Comparison of ENCODE assay signal across 33 cellular contexts in genomic region chr4:84492290-84492689, GRCh38. TPM values are rescaled to one million over a fixed set of nuclear protein-coding genes. Genes with fewer than 3 reads are reported as not detected.
DNase-seq lines count a peak whose midpoint lies in the region; ATAC-seq and TF ChIP-seq lines count a peak whose summit lies in the region.
"Had no signal": no experiment of that assay in that cellular context is flagged by ENCODE, and none has a peak within 500 bp of the region (broad histone marks: within the 10 kb centered on the region; RNA-seq: fewer than 3 reads in every experiment).

No MANE protein-coding gene starts in this region.

- H3K23ac ChIP-seq in H9 (ENCODE audit: insufficient read length, low read depth, low read length), result no peak overlapping the region

- no peak overlapping the region for H2AFZ ChIP-seq in H9 (ENCODE audit: low read length)
- H2AFZ ChIP-seq: PC-9 had no signal

- intact Hi-C loops in mucosa of descending colon (cut with DNase I, micrococcal nuclease), result no loop called here
- intact Hi-C loops in CD4-positive, alpha-beta T cell (cut with DNase I, micrococcal nuclease), result no loop called here

- H3K79me2 ChIP-seq in H9 (ENCODE audit: insufficient read depth, low read length), result no peaks in the 10 kb centered on the region

- no peaks in the 10 kb centered on the region; the same call in 1 of the 2 replicates for H3K4me1 ChIP-seq in H9 (ENCODE audit: insufficient read depth, low read length)
- peaks cover 17% of the 10 kb centered on the region for H3K4me1 ChIP-seq in mucosa of descending colon (ENCODE audit: low read depth)

- H3K9me3 Mint-ChIP-seq in H9, result no peaks in the 10 kb centered on the region; a peak in 1 of 5 replicates
- H3K9me3 Mint-ChIP-seq in glutamatergic neuron (ENCODE audit: unreplicated experiment), result peaks cover 19% of the 10 kb centered on the region
- H3K9me3 Mint-ChIP-seq in progenitor cell of endocrine pancreas (ENCODE audit: low read depth), result no peaks in the 10 kb centered on the region
- H3K9me3 Mint-ChIP-seq in CD4-positive, alpha-beta T cell, result peaks cover 2% of the 10 kb centered on the region
- H3K9me3 Mint-ChIP-seq: HFFc6 had no signal

- no peak overlapping the region for H3K14ac ChIP-seq in H9 (ENCODE audit: insufficient read depth, low read length)

- H2BK120ac ChIP-seq in H9 (ENCODE audit: low read depth, low read length, poor library complexity, severe bottlenecking), result no peak overlapping the region

- H4K91ac ChIP-seq in H9 (ENCODE audit: insufficient read length, low read depth, low read length), result no peak overlapping the region

- WGBS in H9 (ENCODE audit: extremely low coverage, insufficient read length, low lambda C conversion rate), result no CpG with 5 or more reads among the region's 12 CpGs

- CTCF ChIA-PET in CD4-positive, alpha-beta T cell (lab: Charles Lee), result no interaction called here

- peak; percentile 48 for DNase-seq in H9
- no peak for DNase-seq in T-helper 17 cell
- no peak for DNase-seq in glutamatergic neuron
- DNase-seq in progenitor cell of endocrine pancreas (ENCODE audit: low spot score, unreplicated experiment), result no peak
- DNase-seq in mucosa of descending colon, result no peak
- no peak for DNase-seq in NCI-H1436 treated with DMSO at 0.1 percent for 48 hours (lab: John Stamatoyannopoulos, UW)
- DNase-seq in CD4-positive, alpha-beta T cell, result no peak
- DNase-seq: activated CD4-positive, alpha-beta T cell treated with anti-CD3 and anti-CD28 coated beads for 48 hours; activated naive CD4-positive, alpha-beta T cell treated with anti-CD3 and anti-CD28 coated beads, Interleukin-2, amount 50 U/mL, for 16 hours; amniotic stem cell; DMS79; GDM1; HFFc6; KBM-7; NCI-H1092 treated with DMSO at 0.1 percent for 48 hours; NCI-H187 treated with DMSO at 0.1 percent for 48 hours; NCI-H2171 treated with DMSO at 0.1 percent for 48 hours; NCI-H526; nucleus accumbens; PC-9; psoas muscle; stimulated activated CD4-positive, alpha-beta T cell treated with anti-CD3 and anti-CD28 coated beads, Interleukin-15, amount 100 ng/mL, for 24 hours; stimulated activated CD4-positive, alpha-beta T cell treated with anti-CD3 and anti-CD28 coated beads, Interleukin-4, amount 100 ng/mL, for 4 hours; T1000; trophoblast cell; WERI-Rb-1 had no signal

- H3K79me1 ChIP-seq in H9 (ENCODE audit: insufficient read depth, low read depth, low read length, poor library complexity, severe bottlenecking), result no peaks in the 10 kb centered on the region

- H3K4me1 Mint-ChIP-seq in H9 (peaks cover 37 to 48% of the 10 kb centered on the region in 2 experiments), T-helper 17 cell (peaks cover 2% of the 10 kb centered on the region), glutamatergic neuron (ENCODE audit: low read depth, unreplicated experiment) (peaks cover 17% of the 10 kb centered on the region), progenitor cell of endocrine pancreas (ENCODE audit: low read depth) (peaks cover 41% of the 10 kb centered on the region)
- H3K4me1 Mint-ChIP-seq in CD4-positive, alpha-beta T cell (ENCODE audit: low read depth), result peaks cover 11% of the 10 kb centered on the region
- H3K4me1 Mint-ChIP-seq: activated T-helper 17 cell treated with anti-CD3 and anti-CD28 coated beads, Interleukin-2, amount 50 U/mL, for 72 hours had no signal

- H3K4me3 Mint-ChIP-seq in H9, result peak overlapping the region in 1 of 2 experiments; percentile 83; a peak in 4 of 5 replicates
- peak overlapping the region; percentile 22 for H3K4me3 Mint-ChIP-seq in T-helper 17 cell
- H3K4me3 Mint-ChIP-seq in glutamatergic neuron (ENCODE audit: unreplicated experiment), result peak overlapping the region; percentile 83
- peak overlapping the region; percentile 83 for H3K4me3 Mint-ChIP-seq in progenitor cell of endocrine pancreas (ENCODE audit: low read depth)
- H3K4me3 Mint-ChIP-seq in CD4-positive, alpha-beta T cell, result no peak overlapping the region
- H3K4me3 Mint-ChIP-seq: activated T-helper 17 cell treated with anti-CD3 and anti-CD28 coated beads, Interleukin-2, amount 50 U/mL, for 72 hours; HFFc6 had no signal

- H3K36me3 Mint-ChIP-seq in H9 (ENCODE audit: insufficient read depth in 1 of 3, low read depth in 3 of 3) (no peaks in the 10 kb centered on the region; a peak in 1 of 7 replicates), T-helper 17 cell (ENCODE audit: low read depth) (peaks cover 2% of the 10 kb centered on the region), glutamatergic neuron (ENCODE audit: unreplicated experiment) (no peaks in the 10 kb centered on the region), progenitor cell of endocrine pancreas (ENCODE audit: insufficient read depth) (peaks cover 30% of the 10 kb centered on the region)
- no peaks in the 10 kb centered on the region for H3K36me3 Mint-ChIP-seq in CD4-positive, alpha-beta T cell (ENCODE audit: low read depth)

- H3T11ph ChIP-seq in H9 (ENCODE audit: low read length), result no peak overlapping the region

- no peak overlapping the region for H3K4me3 ChIP-seq in mucosa of descending colon
- H3K4me3 ChIP-seq: BLaER1 treated with 17β-estradiol and CSF1 and Interleukin-3, amounts not matched to agents 10 nM and 100 nM; PC-9 had no signal

- POLR2A ChIA-PET in CD4-positive, alpha-beta T cell (lab: Charles Lee), result no interaction called here

- no peak overlapping the region for H4K8ac ChIP-seq in H9 (replicated peaks; ENCODE audit: insufficient read length, low read depth, low read length)

- no peak overlapping the region for H3K56ac ChIP-seq in H9 (ENCODE audit: insufficient read length, low read depth, low read length)

- no peak overlapping the region for H3K27ac ChIP-seq in H9 (ENCODE audit: insufficient read length, low read depth, low read length)
- no peak overlapping the region for H3K27ac ChIP-seq in CD4-positive, alpha-beta T cell (ENCODE audit: low read depth, low read length)
- H3K27ac ChIP-seq: BLaER1 treated with 17β-estradiol and CSF1 and Interleukin-3, amounts not matched to agents 10 nM and 100 nM; PC-9; psoas muscle; WERI-Rb-1 had no signal

- H3K27me3 ChIP-seq in H9 (ENCODE audit: insufficient read depth, low read length), result peaks cover 75% of the 10 kb centered on the region
- peaks cover 100% of the 10 kb centered on the region for H3K27me3 ChIP-seq in CD4-positive, alpha-beta T cell (ENCODE audit: control insufficient read depth, insufficient read depth, low read length)

- no peak overlapping the region for H3K18ac ChIP-seq in H9 (ENCODE audit: insufficient read length, low read depth, low read length)

- H3K23me2 ChIP-seq in H9 (ENCODE audit: insufficient read length, low read depth, low read length, poor library complexity, severe bottlenecking), result peaks cover 17% of the 10 kb centered on the region

- no peak overlapping the region for H2BK15ac ChIP-seq in H9 (ENCODE audit: low read depth, low read length)

- H3K36me3 ChIP-seq in mucosa of descending colon (ENCODE audit: low read depth), result no peaks in the 10 kb centered on the region
- H3K36me3 ChIP-seq: BLaER1 treated with 17β-estradiol and CSF1 and Interleukin-3, amounts not matched to agents 10 nM and 100 nM; WERI-Rb-1 had no signal

- H3K9me3 ChIP-seq in H9 (ENCODE audit: control insufficient read depth, low read depth, low read length) (no peaks in the 10 kb centered on the region), T-helper 17 cell (ENCODE audit: control insufficient read depth, low read length, poor library complexity, severe bottlenecking) (no peaks in the 10 kb centered on the region), mucosa of descending colon (no peaks in the 10 kb centered on the region)
- H3K9me3 ChIP-seq in CD4-positive, alpha-beta T cell (ENCODE audit: control insufficient read depth, low read length), result peaks cover 30% of the 10 kb centered on the region
- H3K9me3 ChIP-seq: psoas muscle had no signal

- no peak overlapping the region for H2BK20ac ChIP-seq in H9 (ENCODE audit: low read depth, low read length, poor library complexity, severe bottlenecking)

- H2AK5ac ChIP-seq in H9 (ENCODE audit: insufficient read length, low read length), result no peak overlapping the region

- no peak overlapping the region for H4K5ac ChIP-seq in H9 (ENCODE audit: insufficient read length, low read depth, low read length)

- H2BK12ac ChIP-seq in H9 (ENCODE audit: insufficient read length, low read depth, low read length), result no peak overlapping the region

- no peak for TF ChIP-seq CTCF in H9 (conservative IDR thresholded peaks at IDR 0.05)
- no peak for TF ChIP-seq CTCF in glutamatergic neuron (IDR thresholded peaks at IDR 0.05; ENCODE audit: partially characterized antibody, unreplicated experiment)
- TF ChIP-seq CTCF in progenitor cell of endocrine pancreas (IDR thresholded peaks at IDR 0.05; ENCODE audit: unreplicated experiment), result no peak
- TF ChIP-seq CTCF in mucosa of descending colon (IDR thresholded peaks at IDR 0.05), result no peak
- no peak for TF ChIP-seq CTCF in CD4-positive, alpha-beta T cell (IDR thresholded peaks at IDR 0.05)

- H3K27ac Mint-ChIP-seq in H9 (no peak overlapping the region), T-helper 17 cell (no peak overlapping the region), glutamatergic neuron (ENCODE audit: unreplicated experiment) (no peak overlapping the region), progenitor cell of endocrine pancreas (peak overlapping the region; percentile 93)
- H3K27ac Mint-ChIP-seq in CD4-positive, alpha-beta T cell, result no peak overlapping the region
- H3K27ac Mint-ChIP-seq: activated T-helper 17 cell treated with anti-CD3 and anti-CD28 coated beads, Interleukin-2, amount 50 U/mL, for 72 hours; HFFc6 had no signal

- peak overlapping the region; percentile 58 for H3K4me2 ChIP-seq in H9 (ENCODE audit: insufficient read depth, insufficient read length, low read length)
- H3K4me2 ChIP-seq: BLaER1 treated with 17β-estradiol and CSF1 and Interleukin-3, amounts not matched to agents 10 nM and 100 nM; PC-9 had no signal

- no peak overlapping the region for H3K4ac ChIP-seq in H9 (ENCODE audit: low read depth, low read length)

- no peak for ATAC-seq in T-helper 17 cell
- ATAC-seq in mucosa of descending colon, result no peak
- no peak for ATAC-seq in HG03565 (IDR thresholded peaks at IDR 0.05; ENCODE audit: unreplicated experiment)
- no peak for ATAC-seq in CD4-positive, alpha-beta T cell (ENCODE audit: poor library complexity)
- ATAC-seq: activated T-helper 17 cell treated with anti-CD3 and anti-CD28 coated beads, Interleukin-2, amount 50 U/mL, for 72 hours; psoas muscle; Right ventricle myocardium inferior had no signal

- no peak overlapping the region for H3K9ac ChIP-seq in H9 (ENCODE audit: extremely low read depth, insufficient read length, low read length)
- H3K9ac ChIP-seq: BLaER1 treated with 17β-estradiol and CSF1 and Interleukin-3, amounts not matched to agents 10 nM and 100 nM had no signal

- H4K20me1 ChIP-seq in H9 (ENCODE audit: control insufficient read depth, insufficient read depth, insufficient read length), result no peaks in the 10 kb centered on the region
- H4K20me1 ChIP-seq: BLaER1 treated with 17β-estradiol and CSF1 and Interleukin-3, amounts not matched to agents 10 nM and 100 nM had no signal

- no peak overlapping the region for H2BK5ac ChIP-seq in H9 (ENCODE audit: insufficient read length, low read length)

- H3K27me3 Mint-ChIP-seq in H9 (ENCODE audit: low read depth), result peaks cover 100% of the 10 kb centered on the region
- H3K27me3 Mint-ChIP-seq in T-helper 17 cell, result peaks cover 90% of the 10 kb centered on the region
- H3K27me3 Mint-ChIP-seq in glutamatergic neuron (ENCODE audit: unreplicated experiment), result peaks cover 39% of the 10 kb centered on the region
- H3K27me3 Mint-ChIP-seq in progenitor cell of endocrine pancreas, result peaks cover 82% of the 10 kb centered on the region
- H3K27me3 Mint-ChIP-seq in CD4-positive, alpha-beta T cell, result peaks cover 95% of the 10 kb centered on the region

RNA-seq across cellular contexts. Expression of gene NKX6-1, which starts 6.8 kb away (rescaled TPM):
- total RNA-seq in H9 (2021) (0.09 TPM in 1 of 2 replicates, not detected in the other), T-helper 17 cell (under 1 TPM in 1 of 2 donors, not detected in 1; 0.12 TPM), glutamatergic neuron (ENCODE audit: unreplicated experiment) (25.6 TPM), progenitor cell of endocrine pancreas (89.6 and 107 TPM in 2 replicates), mucosa of descending colon (not detected)
- total RNA-seq in CD4-positive, alpha-beta T cell, result not detected
- total RNA-seq: activated T-helper 17 cell treated with anti-CD3 and anti-CD28 coated beads, Interleukin-2, amount 50 U/mL, for 72 hours; HFFc6; kidney epithelial cell; mesenteric fat pad; Right ventricle myocardium inferior; subcutaneous adipose tissue had no signal

Comparison
In these comparisons a context has a peak if more than half of its experiments do, and no peak if none do; other contexts are left out.
1. RNA of gene NKX6-1, which starts 6.8 kb away (total RNA-seq): 89.6 to 107 TPM in progenitor cell of endocrine pancreas and 25.6 TPM in glutamatergic neuron (single experiment); 0.12 TPM in T-helper 17 cell, 0.09 TPM in H9, not detected in mucosa of descending colon and not detected in CD4-positive, alpha-beta T cell; every median in the first group is over 10 times any median in the second.